ENCODE assay signal across 9 cellular contexts in genomic region chr2:203498161-203498560, GRCh38. TPM values are rescaled to one million over a fixed set of nuclear protein-coding genes. Genes with fewer than 3 reads are reported as not detected.
DNase-seq lines count a peak whose midpoint lies in the region; ATAC-seq and TF ChIP-seq lines count a peak whose summit lies in the region.
"Had no signal": no experiment of that assay in that cellular context is flagged by ENCODE, and none has a peak within 500 bp of the region (broad histone marks: within the 10 kb centered on the region; RNA-seq: fewer than 3 reads in every experiment).

No MANE protein-coding gene starts in this region.

- peaks cover 53% of the 10 kb centered on the region for H3K36me3 Mint-ChIP-seq in nephron progenitor cell (ENCODE audit: low read depth)

- TF ChIP-seq POLR2A in body of pancreas (IDR thresholded peaks at IDR 0.05): no peak
- no peak for TF ChIP-seq POLR2A in adrenal gland (IDR thresholded peaks at IDR 0.05)

- intact Hi-C loops in body of pancreas (cut with DNase I) (no loop called here), adrenal gland (cut with DNase I) (no loop called here)

- ATAC-seq in body of pancreas: peak; percentile 67

- H3K27ac ChIP-seq in AG04450 (ENCODE audit: low read depth, low read length) (no peak overlapping the region), body of pancreas (peak overlapping the region in 2 of 4 donors; percentile 16 to 55), adrenal gland (peak overlapping the region in 2 of 5 donors; percentile 0 to 11)

- TF ChIP-seq CTCF in AG04450 (IDR thresholded peaks at IDR 0.05; ENCODE audit: low read depth, low read length) (no peak), body of pancreas (IDR thresholded peaks at IDR 0.05) (no peak), adrenal gland (IDR thresholded peaks at IDR 0.05) (no peak), nephron progenitor cell (IDR thresholded peaks at IDR 0.05) (no peak)

- DNase-seq in AG04450 (ENCODE audit: low read depth, low spot score) (peak; percentile 26), HT1080 (ENCODE audit: low read depth) (peak; percentile 82), body of pancreas (no peak), kidney glomerular epithelial cell (lab: John Stamatoyannopoulos, UW) (peak; percentile 32), inferior parietal cortex (ENCODE audit: extremely low spot score) (no peak), adrenal gland (no peak), nephron progenitor cell (no peak)
- no peak for DNase-seq in activated CD4-positive, alpha-beta T cell treated with anti-CD3 and anti-CD28 coated beads for 4 hours
- DNase-seq: NCI-H2081 treated with DMSO at 0.1 percent for 48 hours had no signal

- no peaks in the 10 kb centered on the region for H3K27me3 Mint-ChIP-seq in nephron progenitor cell (ENCODE audit: low read depth, poor library complexity)

- H3K4me3 ChIP-seq in AG04450 (ENCODE audit: low read depth, low read length): no peak overlapping the region
- no peak overlapping the region for H3K4me3 ChIP-seq in body of pancreas
- no peak overlapping the region for H3K4me3 ChIP-seq in adrenal gland

- peaks cover 4% of the 10 kb centered on the region for H3K4me1 Mint-ChIP-seq in nephron progenitor cell

- POLR2A ChIA-PET in AG04450 (lab: Yijun Ruan, JAX): no interaction called here

- peaks cover 9% of the 10 kb centered on the region for H3K9me3 Mint-ChIP-seq in nephron progenitor cell

- H3K9me3 ChIP-seq in AG04450 (ENCODE audit: control insufficient read depth, insufficient read depth, low read length): no peaks in the 10 kb centered on the region
- H3K9me3 ChIP-seq in body of pancreas: no peaks in the 10 kb centered on the region
- no peaks in the 10 kb centered on the region for H3K9me3 ChIP-seq in adrenal gland (replicated peaks in 1 of 3)

- CTCF ChIA-PET in AG04450 (lab: Charles Lee): no interaction called here

- H3K4me1 ChIP-seq in body of pancreas (peaks cover 9% of the 10 kb centered on the region), adrenal gland (replicated peaks in 1 of 2) (peaks cover 0 to 16% of the 10 kb centered on the region in 2 donors)

- H3K4me3 Mint-ChIP-seq in nephron progenitor cell: no peak overlapping the region

- H3K36me3 ChIP-seq in body of pancreas (replicated peaks in 1 of 2; ENCODE audit: insufficient read depth in 1 of 2, low read depth in 2 of 2): no peaks in the 10 kb centered on the region
- H3K36me3 ChIP-seq in adrenal gland (replicated peaks in 1 of 2): no peaks in the 10 kb centered on the region

- WGBS in body of pancreas, 2 donors: 55 to 57% methylated on average over 4 of the region's 4 CpGs
- 58 to 61% (median 59%) methylated on average over 4 of the region's 4 CpGs for whole genome bisulfite sequencing in adrenal gland, 4 donors

- H3K27ac Mint-ChIP-seq in nephron progenitor cell: no peak overlapping the region

- no peaks in the 10 kb centered on the region for H3K27me3 ChIP-seq in AG04450 (ENCODE audit: control insufficient read depth, insufficient read depth, low read length)
- H3K27me3 ChIP-seq in body of pancreas: no peaks in the 10 kb centered on the region
- no peaks in the 10 kb centered on the region for H3K27me3 ChIP-seq in adrenal gland

RNA-seq across cellular contexts. Expression of gene RAPH1, which starts 36.9 kb away (rescaled TPM):
- polyA plus RNA-seq in AG04450 (2011; rRNA removed) (6.0 and 7.6 TPM in 2 replicates), adrenal gland (10 to 100 TPM in 1 of 3 donors, 1 to 10 TPM in 2; 4.2 to 11.9 (median 6.3) TPM)
- 18.3 and 21.6 TPM in 2 replicates for polyA minus RNA-seq in AG04450 (2011; rRNA and poly(A)+ RNA removed)
- total RNA-seq in HT1080 (2014; rRNA removed; shearing (Covaris generic)): 7.7 and 22.8 TPM in 2 replicates
- 11.5 and 16.6 TPM in 2 replicates for polyA plus RNA-seq in HT1080 (2015; cell fraction: cytosol; rRNA removed)
- 17.0 and 18.0 TPM in 2 replicates for polyA plus RNA-seq in HT1080 (2015; cell fraction: nucleus; rRNA removed)
- total RNA-seq in body of pancreas (10 to 100 TPM; 11.9 TPM), adrenal gland (10 to 100 TPM; 24.6 to 72.5 (median 34.7) TPM)

Comparison
In these comparisons a context has a peak if more than half of its experiments do, and no peak if none do; other contexts are left out.
1. DNase-seq: peak in AG04450 (single experiment), HT1080 (single experiment) and kidney glomerular epithelial cell (single experiment); none in body of pancreas (0 of 4), inferior parietal cortex (single experiment), activated CD4-positive, alpha-beta T cell treated with anti-CD3 and anti-CD28 coated beads for 4 hours (0 of 2), adrenal gland (0 of 7) and nephron progenitor cell (single experiment).